35 cellular contexts compared by ENCODE assay signal in the genomic region with DNA sequence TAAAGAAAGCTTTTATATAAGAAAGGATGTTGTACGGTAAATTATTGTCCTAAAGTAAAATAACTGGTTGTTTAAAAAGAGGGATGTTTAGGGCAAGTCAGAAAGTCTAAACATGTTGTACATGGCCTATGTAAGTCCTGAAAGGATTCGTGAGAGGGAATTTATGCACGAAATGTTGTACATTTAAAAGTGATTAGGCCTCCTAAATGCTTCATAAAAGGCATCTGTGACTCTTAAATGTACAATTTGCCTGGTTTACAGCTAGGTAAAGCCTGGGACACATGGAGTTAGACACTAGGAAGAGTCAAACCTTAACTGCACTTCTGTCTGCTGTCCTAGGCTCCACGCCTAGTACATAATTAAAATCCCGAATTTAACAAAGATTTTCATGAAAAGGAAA. TPM values are rescaled to one million over a fixed set of nuclear protein-coding genes. Genes with fewer than 3 reads are reported as not detected.
"Had no signal": no experiment of that assay in that cellular context is flagged by ENCODE, and none has a peak within 500 bp of the region (broad histone marks: within the 10 kb centered on the region; RNA-seq: fewer than 3 reads in every experiment).

No MANE protein-coding gene starts in this region.

- H3K36me3 ChIP-seq: WERI-Rb-1 had no signal

- FAIRE-seq: TTC549 had no signal

- H3K27ac ChIP-seq: VCaP, WERI-Rb-1 had no signal

- DNase-seq: activated B cell treated with CpG ODN at 0.5 μM for 24 hours; activated CD4-positive, alpha-beta memory T cell treated with anti-CD3 and anti-CD28 coated beads for 36 hours; activated CD4-positive, alpha-beta memory T cell treated with anti-CD3 and anti-CD28 coated beads, Interleukin-2, amount 10 ng/mL, durations not matched to agents 7 days and 5 days; activated CD4-positive, alpha-beta T cell treated with anti-CD3 and anti-CD28 coated beads for 1 hour; activated CD4-positive, alpha-beta T cell treated with anti-CD3 and anti-CD28 coated beads for 36 hours; activated CD4-positive, alpha-beta T cell treated with anti-CD3 and anti-CD28 coated beads for 4 hours; activated CD4-positive, alpha-beta T cell treated with anti-CD3 and anti-CD28 coated beads for 48 hours; activated CD4-positive, alpha-beta T cell treated with anti-CD3 and anti-CD28 coated beads, Interleukin-2, amount 10 ng/mL, durations not matched to agents 24 days and 14 days; activated CD4-positive, alpha-beta T cell treated with anti-CD3 and anti-CD28 coated beads, Interleukin-2, amount 10 ng/mL, durations not matched to agents 7 days and 5 days; activated CD4-positive, alpha-beta T cell treated with anti-CD3 and anti-CD28 coated beads, Interleukin-2, amount 50 U/mL, for 1 hour; activated CD4-positive, alpha-beta T cell treated with anti-CD3 and anti-CD28 coated beads, Interleukin-2, amount 50 U/mL, for 4 hours; activated CD4-positive, alpha-beta T cell treated with anti-CD3 and anti-CD28 coated beads, Interleukin-2, amount 50 U/mL, for 48 hours; activated CD4-positive, CD25-positive, alpha-beta regulatory T cell; activated CD4-positive, CD25-positive, alpha-beta regulatory T cell treated with anti-CD3 and anti-CD28 coated beads, Interleukin-2, amount 50 U/mL, for 72 hours; activated CD8-positive, alpha-beta memory T cell treated with anti-CD3 and anti-CD28 coated beads for 24 hours; activated CD8-positive, alpha-beta memory T cell treated with anti-CD3 and anti-CD28 coated beads, Interleukin-2, amount 10 ng/mL, durations not matched to agents 7 days and 5 days; activated CD8-positive, alpha-beta memory T cell treated with anti-CD3 and anti-CD28 coated beads, Interleukin-2, amount 50 U/mL, for 4 hours; activated CD8-positive, alpha-beta memory T cell treated with anti-CD3 and anti-CD28 coated beads, Interleukin-2, amount 50 U/mL, for 48 hours; activated CD8-positive, alpha-beta T cell treated with anti-CD3 and anti-CD28 coated beads for 36 hours; activated CD8-positive, alpha-beta T cell treated with anti-CD3 and anti-CD28 coated beads, Interleukin-2, amount 10 ng/mL, durations not matched to agents 7 days and 5 days; activated T-cell treated with anti-CD3 and anti-CD28 coated beads for 4 hours; activated T-cell treated with anti-CD3 and anti-CD28 coated beads, Interleukin-2, amount 50 U/mL, for 1 hour; T-cell; T-helper 1 cell; T-helper 17 cell; T-helper 2 cell; T-helper 9 cell; T1000; WERI-Rb-1 had no signal

RNA-seq across cellular contexts. Expression of gene KRTAP13-3, which starts 9.7 kb away (rescaled TPM):
- total RNA-seq: activated B cell treated with CpG ODN at 0.5 μM for 24 hours; activated CD4-positive, alpha-beta memory T cell treated with anti-CD3 and anti-CD28 coated beads for 36 hours; activated CD4-positive, alpha-beta memory T cell treated with anti-CD3 and anti-CD28 coated beads, Interleukin-2, amount 10 ng/mL, durations not matched to agents 7 days and 5 days; activated CD4-positive, alpha-beta T cell treated with anti-CD3 and anti-CD28 coated beads for 36 hours; activated CD4-positive, alpha-beta T cell treated with anti-CD3 and anti-CD28 coated beads, Interleukin-2, amount 10 ng/mL, durations not matched to agents 24 days and 14 days; activated CD4-positive, alpha-beta T cell treated with anti-CD3 and anti-CD28 coated beads, Interleukin-2, amount 10 ng/mL, durations not matched to agents 7 days and 5 days; activated CD8-positive, alpha-beta memory T cell treated with anti-CD3 and anti-CD28 coated beads for 36 hours; activated CD8-positive, alpha-beta memory T cell treated with anti-CD3 and anti-CD28 coated beads, Interleukin-2, amount 10 ng/mL, durations not matched to agents 7 days and 5 days; activated CD8-positive, alpha-beta T cell treated with anti-CD3 and anti-CD28 coated beads for 36 hours; activated CD8-positive, alpha-beta T cell treated with anti-CD3 and anti-CD28 coated beads, Interleukin-2, amount 10 ng/mL, durations not matched to agents 7 days and 5 days; T-cell; T-helper 1 cell treated with Interleukin-12 subunit alpha and Interleukin-12 subunit beta and Interleukin-4 antibody, amounts not matched to agents 30 ng/mL and 1 ng/mL, for 36 hours; T-helper 17 cell; T-helper 2 cell treated with Interferon-gamma antibody and Interleukin-4, amounts not matched to agents 100 ng/mL and 5 ng/mL, for 36 hours; WTC11 had no signal

RNA-seq across cellular contexts. Expression of gene KRTAP13-4, which starts 14.0 kb away (rescaled TPM):
- total RNA-seq: activated B cell treated with CpG ODN at 0.5 μM for 24 hours; activated CD4-positive, alpha-beta memory T cell treated with anti-CD3 and anti-CD28 coated beads for 36 hours; activated CD4-positive, alpha-beta memory T cell treated with anti-CD3 and anti-CD28 coated beads, Interleukin-2, amount 10 ng/mL, durations not matched to agents 7 days and 5 days; activated CD4-positive, alpha-beta T cell treated with anti-CD3 and anti-CD28 coated beads for 36 hours; activated CD4-positive, alpha-beta T cell treated with anti-CD3 and anti-CD28 coated beads, Interleukin-2, amount 10 ng/mL, durations not matched to agents 24 days and 14 days; activated CD4-positive, alpha-beta T cell treated with anti-CD3 and anti-CD28 coated beads, Interleukin-2, amount 10 ng/mL, durations not matched to agents 7 days and 5 days; activated CD8-positive, alpha-beta memory T cell treated with anti-CD3 and anti-CD28 coated beads for 36 hours; activated CD8-positive, alpha-beta memory T cell treated with anti-CD3 and anti-CD28 coated beads, Interleukin-2, amount 10 ng/mL, durations not matched to agents 7 days and 5 days; activated CD8-positive, alpha-beta T cell treated with anti-CD3 and anti-CD28 coated beads for 36 hours; activated CD8-positive, alpha-beta T cell treated with anti-CD3 and anti-CD28 coated beads, Interleukin-2, amount 10 ng/mL, durations not matched to agents 7 days and 5 days; T-cell; T-helper 1 cell treated with Interleukin-12 subunit alpha and Interleukin-12 subunit beta and Interleukin-4 antibody, amounts not matched to agents 30 ng/mL and 1 ng/mL, for 36 hours; T-helper 17 cell; T-helper 2 cell treated with Interferon-gamma antibody and Interleukin-4, amounts not matched to agents 100 ng/mL and 5 ng/mL, for 36 hours; WTC11 had no signal

RNA-seq across cellular contexts. Expression of gene KRTAP13-1, which starts 20.2 kb away (rescaled TPM):
- total RNA-seq: activated B cell treated with CpG ODN at 0.5 μM for 24 hours; activated CD4-positive, alpha-beta memory T cell treated with anti-CD3 and anti-CD28 coated beads for 36 hours; activated CD4-positive, alpha-beta memory T cell treated with anti-CD3 and anti-CD28 coated beads, Interleukin-2, amount 10 ng/mL, durations not matched to agents 7 days and 5 days; activated CD4-positive, alpha-beta T cell treated with anti-CD3 and anti-CD28 coated beads for 36 hours; activated CD4-positive, alpha-beta T cell treated with anti-CD3 and anti-CD28 coated beads, Interleukin-2, amount 10 ng/mL, durations not matched to agents 24 days and 14 days; activated CD4-positive, alpha-beta T cell treated with anti-CD3 and anti-CD28 coated beads, Interleukin-2, amount 10 ng/mL, durations not matched to agents 7 days and 5 days; activated CD8-positive, alpha-beta memory T cell treated with anti-CD3 and anti-CD28 coated beads for 36 hours; activated CD8-positive, alpha-beta memory T cell treated with anti-CD3 and anti-CD28 coated beads, Interleukin-2, amount 10 ng/mL, durations not matched to agents 7 days and 5 days; activated CD8-positive, alpha-beta T cell treated with anti-CD3 and anti-CD28 coated beads for 36 hours; activated CD8-positive, alpha-beta T cell treated with anti-CD3 and anti-CD28 coated beads, Interleukin-2, amount 10 ng/mL, durations not matched to agents 7 days and 5 days; T-cell; T-helper 1 cell treated with Interleukin-12 subunit alpha and Interleukin-12 subunit beta and Interleukin-4 antibody, amounts not matched to agents 30 ng/mL and 1 ng/mL, for 36 hours; T-helper 17 cell; T-helper 2 cell treated with Interferon-gamma antibody and Interleukin-4, amounts not matched to agents 100 ng/mL and 5 ng/mL, for 36 hours; WTC11 had no signal

RNA-seq across cellular contexts. Expression of gene KRTAP15-1, which starts 24.1 kb away (rescaled TPM):
- total RNA-seq: activated B cell treated with CpG ODN at 0.5 μM for 24 hours; activated CD4-positive, alpha-beta memory T cell treated with anti-CD3 and anti-CD28 coated beads for 36 hours; activated CD4-positive, alpha-beta memory T cell treated with anti-CD3 and anti-CD28 coated beads, Interleukin-2, amount 10 ng/mL, durations not matched to agents 7 days and 5 days; activated CD4-positive, alpha-beta T cell treated with anti-CD3 and anti-CD28 coated beads for 36 hours; activated CD4-positive, alpha-beta T cell treated with anti-CD3 and anti-CD28 coated beads, Interleukin-2, amount 10 ng/mL, durations not matched to agents 24 days and 14 days; activated CD4-positive, alpha-beta T cell treated with anti-CD3 and anti-CD28 coated beads, Interleukin-2, amount 10 ng/mL, durations not matched to agents 7 days and 5 days; activated CD8-positive, alpha-beta memory T cell treated with anti-CD3 and anti-CD28 coated beads for 36 hours; activated CD8-positive, alpha-beta memory T cell treated with anti-CD3 and anti-CD28 coated beads, Interleukin-2, amount 10 ng/mL, durations not matched to agents 7 days and 5 days; activated CD8-positive, alpha-beta T cell treated with anti-CD3 and anti-CD28 coated beads for 36 hours; activated CD8-positive, alpha-beta T cell treated with anti-CD3 and anti-CD28 coated beads, Interleukin-2, amount 10 ng/mL, durations not matched to agents 7 days and 5 days; T-cell; T-helper 1 cell treated with Interleukin-12 subunit alpha and Interleukin-12 subunit beta and Interleukin-4 antibody, amounts not matched to agents 30 ng/mL and 1 ng/mL, for 36 hours; T-helper 17 cell; T-helper 2 cell treated with Interferon-gamma antibody and Interleukin-4, amounts not matched to agents 100 ng/mL and 5 ng/mL, for 36 hours; WTC11 had no signal

RNA-seq across cellular contexts. Expression of gene KRTAP13-2, which starts 43.9 kb away (rescaled TPM):
- total RNA-seq: activated B cell treated with CpG ODN at 0.5 μM for 24 hours; activated CD4-positive, alpha-beta memory T cell treated with anti-CD3 and anti-CD28 coated beads for 36 hours; activated CD4-positive, alpha-beta memory T cell treated with anti-CD3 and anti-CD28 coated beads, Interleukin-2, amount 10 ng/mL, durations not matched to agents 7 days and 5 days; activated CD4-positive, alpha-beta T cell treated with anti-CD3 and anti-CD28 coated beads for 36 hours; activated CD4-positive, alpha-beta T cell treated with anti-CD3 and anti-CD28 coated beads, Interleukin-2, amount 10 ng/mL, durations not matched to agents 24 days and 14 days; activated CD4-positive, alpha-beta T cell treated with anti-CD3 and anti-CD28 coated beads, Interleukin-2, amount 10 ng/mL, durations not matched to agents 7 days and 5 days; activated CD8-positive, alpha-beta memory T cell treated with anti-CD3 and anti-CD28 coated beads for 36 hours; activated CD8-positive, alpha-beta memory T cell treated with anti-CD3 and anti-CD28 coated beads, Interleukin-2, amount 10 ng/mL, durations not matched to agents 7 days and 5 days; activated CD8-positive, alpha-beta T cell treated with anti-CD3 and anti-CD28 coated beads for 36 hours; activated CD8-positive, alpha-beta T cell treated with anti-CD3 and anti-CD28 coated beads, Interleukin-2, amount 10 ng/mL, durations not matched to agents 7 days and 5 days; T-cell; T-helper 1 cell treated with Interleukin-12 subunit alpha and Interleukin-12 subunit beta and Interleukin-4 antibody, amounts not matched to agents 30 ng/mL and 1 ng/mL, for 36 hours; T-helper 17 cell; T-helper 2 cell treated with Interferon-gamma antibody and Interleukin-4, amounts not matched to agents 100 ng/mL and 5 ng/mL, for 36 hours; WTC11 had no signal
